Comparison of ENCODE assay signal across 35 cellular contexts in the genomic region with DNA sequence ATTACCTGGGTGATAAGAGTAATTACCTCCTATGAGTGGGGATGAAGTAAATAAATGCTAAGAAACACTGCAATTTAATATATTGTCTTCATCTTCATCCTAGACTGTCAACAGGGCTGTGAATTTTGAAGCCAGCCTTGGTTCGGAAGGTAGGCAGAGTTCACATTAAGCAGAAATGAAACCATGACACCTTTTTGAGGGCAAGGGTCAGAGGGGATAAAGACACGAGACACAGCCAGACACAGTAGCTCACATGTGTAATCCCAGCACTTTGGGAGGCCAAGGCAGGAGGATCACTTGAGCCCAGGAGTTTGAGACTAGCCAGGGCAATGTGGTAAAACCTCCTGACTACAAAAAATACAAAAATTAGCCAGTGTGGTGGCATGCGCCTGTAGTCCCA.
DNase-seq lines count a peak whose midpoint lies in the region; ATAC-seq, FAIRE-seq and TF ChIP-seq lines count a peak whose summit lies in the region.
"Had no signal": no experiment of that assay in that cellular context is flagged by ENCODE, and none has a peak within 500 bp of the region (broad histone marks: within the 10 kb centered on the region; RNA-seq: fewer than 3 reads in every experiment).

No MANE protein-coding gene starts in this region.

- no peak for DNase-seq in IMR-90
- no peak for DNase-seq in GM12878 (ENCODE audit: low read depth, low spot score)
- DNase-seq in progenitor cell of endocrine pancreas (ENCODE audit: low spot score, unreplicated experiment): no peak
- no peak for DNase-seq in lower lobe of right lung
- DNase-seq in cortex of kidney (lab: John Stamatoyannopoulos, UW): no peak
- no peak for DNase-seq in NCI-H510A treated with DMSO at 0.1 percent for 48 hours (lab: John Stamatoyannopoulos, UW)
- DNase-seq: 8988T; ACHN; AML-193; BE2C; C1 segment of cervical spinal cord; Caco-2; Calu3; CD4-positive, alpha-beta memory T cell; CD4-positive, alpha-beta T cell; CD4-positive, CD25-positive, alpha-beta regulatory T cell; CD8-positive, alpha-beta memory T cell; CD8-positive, alpha-beta T cell; COR-L47; DMS 273 treated with DMSO at 0.1 percent for 48 hours; DMS153; DMS53; DMS79; DMS79 treated with DMSO at 0.1 percent for 48 hours; DND-41; EL had no signal

- H3K23ac ChIP-seq in IMR-90 (ENCODE audit: low read depth, low read length): no peak overlapping the region

- no peaks in the 10 kb centered on the region for H3K79me2 ChIP-seq in GM12878 (ENCODE audit: control insufficient read depth, insufficient read depth, low read length)

- H3K14ac ChIP-seq in IMR-90 (replicated peaks; ENCODE audit: low read depth, low read length): no peak overlapping the region

- H2AK5ac ChIP-seq in IMR-90 (ENCODE audit: low read depth, low read length): no peak overlapping the region; the same call in 1 of the 2 replicates

- RAD21 ChIA-PET in GM12878 (lab: Charles Lee; ENCODE audit: unreplicated experiment): no interaction called here

- H4K91ac ChIP-seq in IMR-90 (ENCODE audit: insufficient read depth, low read depth, low read length): no peak overlapping the region

- H4K20me1 ChIP-seq in IMR-90 (ENCODE audit: insufficient read depth, low read length): no peaks in the 10 kb centered on the region
- no peaks in the 10 kb centered on the region for H4K20me1 ChIP-seq in GM12878 (ENCODE audit: control insufficient read depth, insufficient read depth)
- H4K20me1 ChIP-seq: BLaER1; BLaER1 treated with 17β-estradiol and CSF1 and Interleukin-3, amounts not matched to agents 10 nM and 100 nM had no signal

- H3K4me1 ChIP-seq in IMR-90 (ENCODE audit: control insufficient read depth, insufficient read depth, low read length) (peaks cover 20% of the 10 kb centered on the region), GM12878 (ENCODE audit: control insufficient read depth, insufficient read depth, low read length) (no peaks in the 10 kb centered on the region; the same call in 1 of the 2 replicates), lower lobe of right lung (no peaks in the 10 kb centered on the region)
- H3K4me1 ChIP-seq: BE2C, Caco-2 had no signal

- H3K9ac ChIP-seq in IMR-90 (ENCODE audit: low read depth, low read length) (no peak overlapping the region), GM12878 (ENCODE audit: control insufficient read depth, insufficient read depth, low read length) (no peak overlapping the region)
- H3K9ac ChIP-seq: BLaER1; BLaER1 treated with 17β-estradiol and CSF1 and Interleukin-3, amounts not matched to agents 10 nM and 100 nM had no signal

- H3K4ac ChIP-seq in IMR-90 (ENCODE audit: low read depth, low read length): peak overlapping the region; percentile 33; the same call in 1 of the 2 replicates

- no peak overlapping the region for H2BK120ac ChIP-seq in IMR-90 (ENCODE audit: low read depth, low read length)

- no peak overlapping the region for H2BK15ac ChIP-seq in IMR-90 (ENCODE audit: low read depth, low read length)

- no peak overlapping the region for H2BK20ac ChIP-seq in IMR-90 (ENCODE audit: low read depth, low read length)

- no peak overlapping the region for H3K18ac ChIP-seq in IMR-90 (ENCODE audit: low read depth, low read length)

- POLR2A ChIA-PET in IMR-90 (lab: Charles Lee; ENCODE audit: unreplicated experiment) (no interaction called here), GM12878 (lab: Charles Lee) (no interaction called here)

- no peak for TF ChIP-seq EP300 in GM12878 (IDR thresholded peaks at IDR 0.05; ENCODE audit: borderline replicate concordance in 1 of 2, control insufficient read depth in 1 of 2, low read depth in 2 of 2, low read length in 2 of 2)

- no peak overlapping the region for H3K4me3 Mint-ChIP-seq in progenitor cell of endocrine pancreas (ENCODE audit: low read depth)
- H3K4me3 Mint-ChIP-seq: B cell; CD14-positive monocyte; CD4-positive, alpha-beta memory T cell; CD4-positive, alpha-beta T cell; CD4-positive, CD25-positive, alpha-beta regulatory T cell; CD8-positive, alpha-beta memory T cell; CD8-positive, alpha-beta T cell had no signal

- H3K4me1 Mint-ChIP-seq in progenitor cell of endocrine pancreas (ENCODE audit: low read depth): no peaks in the 10 kb centered on the region
- H3K4me1 Mint-ChIP-seq: B cell; CD4-positive, alpha-beta memory T cell; CD4-positive, CD25-positive, alpha-beta regulatory T cell; CD8-positive, alpha-beta memory T cell had no signal

- no peak overlapping the region for H2BK5ac ChIP-seq in IMR-90 (ENCODE audit: low read depth, low read length, poor library complexity, severe bottlenecking)

- H2AK9ac ChIP-seq in IMR-90 (replicated peaks; ENCODE audit: low read depth, low read length, poor library complexity): no peak overlapping the region

- H3K4me2 ChIP-seq in IMR-90 (ENCODE audit: low read depth, low read length) (no peak overlapping the region), GM12878 (ENCODE audit: control insufficient read depth, insufficient read depth) (no peak overlapping the region)
- H3K4me2 ChIP-seq: A549; BLaER1; BLaER1 treated with 17β-estradiol and CSF1 and Interleukin-3, amounts not matched to agents 10 nM and 100 nM had no signal

- no peaks in the 10 kb centered on the region; a peak in 1 of 4 replicates for H3K79me1 ChIP-seq in IMR-90 (ENCODE audit: low read depth in 1 of 2, low read length in 2 of 2)

- no peak overlapping the region for H4K8ac ChIP-seq in IMR-90 (ENCODE audit: low read depth in 2 of 2, low read length in 2 of 2)

- dilution Hi-C loops in IMR-90 (cut with HindIII; ENCODE audit: low sequenced_read_pairs, unreplicated experiment): no loop called here

- peak overlapping the region; percentile 22 for H3K27ac Mint-ChIP-seq in progenitor cell of endocrine pancreas
- H3K27ac Mint-ChIP-seq: B cell; CD14-positive monocyte; CD4-positive, alpha-beta T cell; CD4-positive, CD25-positive, alpha-beta regulatory T cell; CD8-positive, alpha-beta memory T cell; CD8-positive, alpha-beta T cell had no signal

- no peak overlapping the region for H4K5ac ChIP-seq in IMR-90 (ENCODE audit: low read depth, low read length)

- CTCF ChIA-PET in IMR-90 (lab: Yijun Ruan, JAX) (no interaction called here), GM12878 (lab: Yijun Ruan, JAX) (no interaction called here)

- WGBS in IMR-90 (ENCODE audit: extremely low coverage in 2 of 2, insufficient read length in 1 of 2), 2 experiments: 100% methylated on average over 1 of the region's 3 CpGs; no CpG with 5 or more reads in 1 of the 2 experiments
- 63% methylated on average over 3 of the region's 3 CpGs for WGBS in GM12878 (ENCODE audit: insufficient coverage, insufficient replicate concordance, low lambda C conversion rate, missing lambda C conversion rate)

- no peaks in the 10 kb centered on the region for H3K9me3 Mint-ChIP-seq in progenitor cell of endocrine pancreas (ENCODE audit: low read depth)
- H3K9me3 Mint-ChIP-seq: CD14-positive monocyte; CD4-positive, alpha-beta memory T cell; CD4-positive, alpha-beta T cell; CD4-positive, CD25-positive, alpha-beta regulatory T cell; CD8-positive, alpha-beta memory T cell; CD8-positive, alpha-beta T cell had no signal

- peaks cover 25% of the 10 kb centered on the region for H3K36me3 Mint-ChIP-seq in progenitor cell of endocrine pancreas (ENCODE audit: insufficient read depth)
- H3K36me3 Mint-ChIP-seq: CD4-positive, alpha-beta memory T cell; CD4-positive, CD25-positive, alpha-beta regulatory T cell; CD8-positive, alpha-beta memory T cell; CD8-positive, alpha-beta T cell had no signal

- H3K36me3 ChIP-seq in IMR-90 (ENCODE audit: control insufficient read depth, insufficient read depth, low read length) (no peaks in the 10 kb centered on the region), GM12878 (ENCODE audit: control insufficient read depth in 2 of 2, insufficient read depth in 2 of 2, low read length in 1 of 2) (no peaks in the 10 kb centered on the region), lower lobe of right lung (no peaks in the 10 kb centered on the region)
- H3K36me3 ChIP-seq: BE2C had no signal

- no peak for ATAC-seq in IMR-90 (ENCODE audit: low read depth)
- ATAC-seq in GM12878: no peak
- ATAC-seq in lower lobe of right lung: no peak
- ATAC-seq: A549; CD8-positive, alpha-beta T cell had no signal

- SMC1A ChIA-PET in GM12878 (lab: Charles Lee; ENCODE audit: uncharacterized antibody, unreplicated experiment): interaction anchor here (1.8 kb wide), 1 partner anchor 101 kb away, joined by 4 read pairs; no protein-coding TSS in a partner anchor

- no TSS peak for BruUV-seq in IMR-90 (replicated peaks; lab: Mats Ljungman, UMichigan)
- BruUV-seq in GM12878 (replicated peaks; lab: Mats Ljungman, UMichigan): no TSS peak

- intact Hi-C loops in IMR-90 (cut with micrococcal nuclease): no loop called here
- intact Hi-C loops in GM12878 (cut with micrococcal nuclease; ENCODE audit: unreplicated experiment): no loop called here
- intact Hi-C loops in lower lobe of right lung (cut with DNase I): no loop called here

- H3K27ac ChIP-seq in IMR-90 (ENCODE audit: insufficient read depth, low read length) (no peak overlapping the region), GM12878 (ENCODE audit: control insufficient read depth, insufficient read depth) (no peak overlapping the region), lower lobe of right lung (no peak overlapping the region)
- H3K27ac ChIP-seq: 22Rv1; BLaER1; BLaER1 treated with 17β-estradiol and CSF1 and Interleukin-3, amounts not matched to agents 10 nM and 100 nM; C4-2B had no signal

- no peak overlapping the region for H3K4me3 ChIP-seq in IMR-90 (ENCODE audit: insufficient read depth, low read depth, low read length)
- no peak overlapping the region for H3K4me3 ChIP-seq in GM12878
- H3K4me3 ChIP-seq in lower lobe of right lung: no peak overlapping the region
- H3K4me3 ChIP-seq: A549; BLaER1; BLaER1 treated with 17β-estradiol and CSF1 and Interleukin-3, amounts not matched to agents 10 nM and 100 nM had no signal

- H3K9me1 ChIP-seq in IMR-90 (ENCODE audit: insufficient read depth, low read length): peaks cover 11% of the 10 kb centered on the region

- no peak for TF ChIP-seq RAD21 in IMR-90 (IDR thresholded peaks at IDR 0.05; ENCODE audit: low read length)
- no peak for TF ChIP-seq RAD21 in GM12878 (IDR thresholded peaks at IDR 0.05; ENCODE audit: insufficient read depth, low read depth, low read length)

- in situ Hi-C loops in IMR-90 (cut with MboI; ENCODE audit: low sequenced_read_pairs): no loop called here
- in situ Hi-C loops in GM12878 (cut with MboI): no loop called here

- FAIRE-seq in GM12878 (lab: Jason Lieb, UNC): no peak
- FAIRE-seq: A204.1, A549, D721Med had no signal

- H3K27me3 Mint-ChIP-seq in progenitor cell of endocrine pancreas: no peaks in the 10 kb centered on the region
- H3K27me3 Mint-ChIP-seq: CD4-positive, alpha-beta T cell had no signal

- TF ChIP-seq POLR2A in IMR-90 (IDR thresholded peaks at IDR 0.05; ENCODE audit: low read depth, low read length) (no peak), GM12878 (IDR thresholded peaks at IDR 0.05; ENCODE audit: low read depth, low read length) (no peak)

- H2AFZ ChIP-seq in IMR-90 (replicated peaks; ENCODE audit: low read length, poor library complexity): no peak overlapping the region
- no peak overlapping the region for H2AFZ ChIP-seq in GM12878 (ENCODE audit: control insufficient read depth, low read depth, low read length)

- H3K27me3 ChIP-seq in IMR-90 (ENCODE audit: control insufficient read depth, insufficient read depth, low read length) (no peaks in the 10 kb centered on the region), GM12878 (replicated peaks in 1 of 2; ENCODE audit: control insufficient read depth in 2 of 2, insufficient read depth in 2 of 2, low read length in 1 of 2) (no peaks in the 10 kb centered on the region; a peak in 1 of 4 replicates), lower lobe of right lung (ENCODE audit: low read depth) (no peaks in the 10 kb centered on the region)
- H3K27me3 ChIP-seq: BE2C; BLaER1; BLaER1 treated with 17β-estradiol and CSF1 and Interleukin-3, amounts not matched to agents 10 nM and 100 nM had no signal

- no peak for TF ChIP-seq CTCF in IMR-90 (conservative IDR thresholded peaks at IDR 0.05; ENCODE audit: low read depth, low read length)
- no peak for TF ChIP-seq CTCF in GM12878 (IDR thresholded peaks at IDR 0.05 in 2 of 3, conservative IDR thresholded peaks at IDR 0.05 in 1 of 3; ENCODE audit: control insufficient read depth in 2 of 3, extremely low read depth in 1 of 3, insufficient read depth in 1 of 3, low read depth in 3 of 3, low read length in 3 of 3)
- no peak for TF ChIP-seq CTCF in progenitor cell of endocrine pancreas (IDR thresholded peaks at IDR 0.05; ENCODE audit: unreplicated experiment)
- TF ChIP-seq CTCF in lower lobe of right lung (IDR thresholded peaks at IDR 0.05): no peak

- H3K9me3 ChIP-seq in IMR-90 (ENCODE audit: control insufficient read depth, insufficient read depth, low read length) (no peaks in the 10 kb centered on the region), GM12878 (replicated peaks; ENCODE audit: control insufficient read depth, insufficient read depth, low read length) (no peaks in the 10 kb centered on the region), lower lobe of right lung (no peaks in the 10 kb centered on the region)
- H3K9me3 ChIP-seq: A549; BE2C; BLaER1; BLaER1 treated with 17β-estradiol and CSF1 and Interleukin-3, amounts not matched to agents 10 nM and 100 nM; Caco-2 had no signal

- no peak overlapping the region for H3K56ac ChIP-seq in IMR-90 (ENCODE audit: extremely low read depth, insufficient read depth, low read length)
